1 cellular context compared by ENCODE assay signal in the genomic region with DNA sequence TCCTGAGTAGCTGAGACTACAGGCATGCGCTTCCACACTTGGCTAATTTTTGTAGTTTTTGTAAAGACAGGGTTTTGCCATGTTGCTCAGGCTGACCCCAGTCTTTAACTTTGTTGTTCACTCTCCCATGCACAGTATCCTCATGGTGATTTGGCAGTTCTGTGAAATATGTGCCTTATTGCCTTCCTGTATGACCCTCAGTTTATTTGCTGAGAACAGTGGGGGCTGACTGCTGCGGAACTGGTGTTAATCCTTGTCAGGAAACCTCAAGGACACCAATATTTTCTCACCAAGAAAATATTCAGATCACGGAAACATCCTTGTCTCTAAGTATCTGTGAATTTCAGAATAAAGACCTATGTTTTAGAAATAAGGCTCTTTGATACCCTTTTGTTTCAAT.
TF ChIP-seq lines count a peak whose summit lies in the region.

No MANE protein-coding gene starts in this region.

TF ChIP-seq in IMR-90, 13 proteins besides CTCF, POLR2A, EP300 and RAD21:
- TF ChIP-seq, protein P1, sequence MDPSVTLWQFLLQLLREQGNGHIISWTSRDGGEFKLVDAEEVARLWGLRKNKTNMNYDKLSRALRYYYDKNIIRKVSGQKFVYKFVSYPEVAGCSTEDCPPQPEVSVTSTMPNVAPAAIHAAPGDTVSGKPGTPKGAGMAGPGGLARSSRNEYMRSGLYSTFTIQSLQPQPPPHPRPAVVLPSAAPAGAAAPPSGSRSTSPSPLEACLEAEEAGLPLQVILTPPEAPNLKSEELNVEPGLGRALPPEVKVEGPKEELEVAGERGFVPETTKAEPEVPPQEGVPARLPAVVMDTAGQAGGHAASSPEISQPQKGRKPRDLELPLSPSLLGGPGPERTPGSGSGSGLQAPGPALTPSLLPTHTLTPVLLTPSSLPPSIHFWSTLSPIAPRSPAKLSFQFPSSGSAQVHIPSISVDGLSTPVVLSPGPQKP (IDR thresholded peaks at IDR 0.05; ENCODE audit: borderline replicate concordance, low read depth, low read length): no peak
- TF ChIP-seq NFE2L2 (IDR thresholded peaks at IDR 0.05; ENCODE audit: low read depth, low read length) (no peak), CHD1 (IDR thresholded peaks at IDR 0.05; ENCODE audit: low read depth, low read length) (no peak), RFX5 (IDR thresholded peaks at IDR 0.05; ENCODE audit: low read depth, low read length) (no peak), FOS (IDR thresholded peaks at IDR 0.05; ENCODE audit: low read depth, low read length) (no peak), RCOR1 (IDR thresholded peaks at IDR 0.05; ENCODE audit: insufficient replicate concordance, low read length) (no peak), CEBPB (IDR thresholded peaks at IDR 0.05; ENCODE audit: low read depth, low read length) (no peak), MAFK (IDR thresholded peaks at IDR 0.05; ENCODE audit: low read depth, low read length) (no peak), SMC3 (IDR thresholded peaks at IDR 0.05; ENCODE audit: low read depth, low read length) (no peak), MAZ (IDR thresholded peaks at IDR 0.05; ENCODE audit: borderline replicate concordance, low read depth, low read length) (no peak), BHLHE40 (IDR thresholded peaks at IDR 0.05; ENCODE audit: low read depth, low read length) (no peak), MXI1 (IDR thresholded peaks at IDR 0.05; ENCODE audit: borderline replicate concordance, low read depth, low read length) (no peak)
- TF ChIP-seq, protein P2, sequence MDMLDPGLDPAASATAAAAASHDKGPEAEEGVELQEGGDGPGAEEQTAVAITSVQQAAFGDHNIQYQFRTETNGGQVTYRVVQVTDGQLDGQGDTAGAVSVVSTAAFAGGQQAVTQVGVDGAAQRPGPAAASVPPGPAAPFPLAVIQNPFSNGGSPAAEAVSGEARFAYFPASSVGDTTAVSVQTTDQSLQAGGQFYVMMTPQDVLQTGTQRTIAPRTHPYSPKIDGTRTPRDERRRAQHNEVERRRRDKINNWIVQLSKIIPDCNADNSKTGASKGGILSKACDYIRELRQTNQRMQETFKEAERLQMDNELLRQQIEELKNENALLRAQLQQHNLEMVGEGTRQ (IDR thresholded peaks at IDR 0.05; ENCODE audit: low read depth, low read length): no peak
